ENCODE assay signal across 12 cellular contexts in genomic region chr13:106095919-106096318, GRCh38.
"Had no signal": no experiment of that assay in that cellular context is flagged by ENCODE, and none has a peak within 500 bp of the region (broad histone marks: within the 10 kb centered on the region; RNA-seq: fewer than 3 reads in every experiment).

No MANE protein-coding gene starts in this region.

- H3K27ac ChIP-seq: body of pancreas, coronary artery had no signal

- H3K4me3 Mint-ChIP-seq: activated CD4-positive, alpha-beta T cell treated with anti-CD3 and anti-CD28 coated beads, Interleukin-2, amount 10 ng/mL, durations not matched to agents 7 days and 5 days; activated naive CD8-positive, alpha-beta T cell treated with anti-CD3 and anti-CD28 coated beads for 36 hours; activated T-helper 1 cell treated with anti-CD3 and anti-CD28 coated beads, Interleukin-12 subunit alpha, Interleukin-12 subunit beta, Interleukin-2, Interleukin-4 antibody, amounts not matched to agents 30 ng/mL and 10 ng/mL and 1 ng/mL, durations not matched to agents 14 hours and 24 hours and 36 hours; naive thymus-derived CD8-positive, alpha-beta T cell; T-helper 2 cell treated with Interferon-gamma antibody and Interleukin-4, amounts not matched to agents 5 μg/mL and 100 μg/mL, for 36 hours had no signal

- DNase-seq: activated CD4-positive, alpha-beta T cell treated with anti-CD3 and anti-CD28 coated beads, Interleukin-2, amount 10 ng/mL, durations not matched to agents 7 days and 5 days; activated naive CD8-positive, alpha-beta T cell treated with anti-CD3 and anti-CD28 coated beads for 36 hours; amygdala; body of pancreas; central memory CD4-positive, alpha-beta T cell; effector CD8-positive, alpha-beta T cell; kidney glomerular epithelial cell; naive thymus-derived CD8-positive, alpha-beta T cell; stimulated activated naive CD8-positive, alpha-beta T cell treated with anti-CD3 and anti-CD28 coated beads, Interleukin-15, Interleukin-2, amounts not matched to agents 100 U/mL and 50 U/mL, for 24 hours had no signal

- H3K27ac Mint-ChIP-seq: activated CD4-positive, alpha-beta T cell treated with anti-CD3 and anti-CD28 coated beads, Interleukin-2, amount 10 ng/mL, durations not matched to agents 7 days and 5 days; activated naive CD8-positive, alpha-beta T cell treated with anti-CD3 and anti-CD28 coated beads for 36 hours; activated T-helper 1 cell treated with anti-CD3 and anti-CD28 coated beads, Interleukin-12 subunit alpha, Interleukin-12 subunit beta, Interleukin-2, Interleukin-4 antibody, amounts not matched to agents 30 ng/mL and 10 ng/mL and 1 ng/mL, durations not matched to agents 14 hours and 24 hours and 36 hours; naive thymus-derived CD8-positive, alpha-beta T cell; T-helper 2 cell treated with Interferon-gamma antibody and Interleukin-4, amounts not matched to agents 5 μg/mL and 100 μg/mL, for 36 hours had no signal

- ATAC-seq: naive thymus-derived CD8-positive, alpha-beta T cell; stimulated activated naive CD8-positive, alpha-beta T cell treated with anti-CD3 and anti-CD28 coated beads, Interleukin-15, Interleukin-2, amounts not matched to agents 100 U/mL and 50 U/mL, for 24 hours had no signal

- H3K4me3 ChIP-seq: body of pancreas, coronary artery had no signal

- H3K9me3 ChIP-seq: body of pancreas had no signal

- H3K36me3 Mint-ChIP-seq: activated naive CD8-positive, alpha-beta T cell treated with anti-CD3 and anti-CD28 coated beads for 36 hours; naive thymus-derived CD8-positive, alpha-beta T cell had no signal

- H3K9me3 Mint-ChIP-seq: activated CD4-positive, alpha-beta T cell treated with anti-CD3 and anti-CD28 coated beads, Interleukin-2, amount 10 ng/mL, durations not matched to agents 7 days and 5 days; activated naive CD8-positive, alpha-beta T cell treated with anti-CD3 and anti-CD28 coated beads for 36 hours; activated T-helper 1 cell treated with anti-CD3 and anti-CD28 coated beads, Interleukin-12 subunit alpha, Interleukin-12 subunit beta, Interleukin-2, Interleukin-4 antibody, amounts not matched to agents 30 ng/mL and 10 ng/mL and 1 ng/mL, durations not matched to agents 14 hours and 24 hours and 36 hours; naive thymus-derived CD8-positive, alpha-beta T cell; T-helper 2 cell treated with Interferon-gamma antibody and Interleukin-4, amounts not matched to agents 5 μg/mL and 100 μg/mL, for 36 hours had no signal

- H3K27me3 Mint-ChIP-seq: activated CD4-positive, alpha-beta T cell treated with anti-CD3 and anti-CD28 coated beads, Interleukin-2, amount 10 ng/mL, durations not matched to agents 7 days and 5 days; activated naive CD8-positive, alpha-beta T cell treated with anti-CD3 and anti-CD28 coated beads for 36 hours had no signal

- H3K27me3 ChIP-seq: body of pancreas had no signal

- H3K4me1 Mint-ChIP-seq: activated CD4-positive, alpha-beta T cell treated with anti-CD3 and anti-CD28 coated beads, Interleukin-2, amount 10 ng/mL, durations not matched to agents 7 days and 5 days; activated naive CD8-positive, alpha-beta T cell treated with anti-CD3 and anti-CD28 coated beads for 36 hours; naive thymus-derived CD8-positive, alpha-beta T cell had no signal
